ENCODE assay signal across 9 cellular contexts in the genomic region with DNA sequence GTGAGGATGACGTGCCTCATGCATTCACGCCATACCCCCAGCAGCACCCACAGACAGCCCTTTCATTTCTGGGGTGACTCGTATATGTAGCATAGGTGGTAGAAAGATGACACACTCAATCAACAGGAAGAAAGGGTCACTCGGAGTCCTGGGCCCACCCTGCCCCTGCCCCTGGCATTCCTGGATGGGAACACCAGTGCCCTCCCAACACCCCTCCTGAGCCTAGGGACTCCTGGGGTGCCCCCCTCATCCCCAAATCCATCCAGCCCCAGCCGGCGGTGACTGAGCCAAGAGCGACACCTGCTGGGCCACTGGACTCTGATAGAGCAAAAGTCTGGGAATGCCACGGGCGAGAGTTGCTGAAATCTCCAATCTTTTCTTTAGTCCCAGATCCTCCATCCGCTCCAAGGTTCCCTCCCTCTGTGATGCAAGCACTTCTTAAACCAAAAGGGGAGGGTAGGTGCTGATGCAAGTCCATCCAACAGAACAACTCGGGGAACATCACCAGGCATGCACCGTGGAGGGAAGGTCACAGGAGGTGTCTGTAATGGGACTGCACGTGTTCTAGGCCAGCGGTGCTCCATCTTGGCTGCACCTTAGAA. TPM values are rescaled to one million over a fixed set of nuclear protein-coding genes. Genes with fewer than 3 reads are reported as not detected.
DNase-seq lines count a peak whose midpoint lies in the region; ATAC-seq and TF ChIP-seq lines count a peak whose summit lies in the region.
"Had no signal": no experiment of that assay in that cellular context is flagged by ENCODE, and none has a peak within 500 bp of the region (broad histone marks: within the 10 kb centered on the region; RNA-seq: fewer than 3 reads in every experiment).

No MANE protein-coding gene starts in this region.

- DNase-seq in NCI-H2227 (lab: John Stamatoyannopoulos, UW; ENCODE audit: unreplicated experiment) = peak; percentile 2
- DNase-seq in NCI-H2227 treated with DMSO at 0.1 percent for 48 hours (lab: John Stamatoyannopoulos, UW) = no peak
- peak in 2 of 3 experiments; percentile 12 to 20 for DNase-seq in effector memory CD8-positive, alpha-beta T cell
- DNase-seq in lung (ENCODE audit: low spot score) = no peak
- DNase-seq in transverse colon = peak; percentile 24
- DNase-seq in NCI-H1092 (lab: John Stamatoyannopoulos, UW) = no peak

- H2AFZ ChIP-seq in SU-DHL-6 (ENCODE audit: low read depth, low read length, severe bottlenecking) = no peak overlapping the region

- no peak for TF ChIP-seq EP300 in transverse colon (IDR thresholded peaks at IDR 0.05; ENCODE audit: low read depth)

- no peaks in the 10 kb centered on the region for H3K9me3 Mint-ChIP-seq in effector memory CD8-positive, alpha-beta T cell

- no peak for TF ChIP-seq POLR2A in transverse colon (IDR thresholded peaks at IDR 0.05)

- H3K27ac Mint-ChIP-seq in effector memory CD8-positive, alpha-beta T cell = no peak overlapping the region

- no peak overlapping the region for H3K9ac ChIP-seq in SU-DHL-6 (ENCODE audit: low read length)
- H3K9ac ChIP-seq: BLaER1 treated with 17β-estradiol and CSF1 and Interleukin-3, amounts not matched to agents 10 nM and 100 nM had no signal

- in situ Hi-C loops in transverse colon (cut with MboI; ENCODE audit: low pct_ligation_motif_present in 1 of 4, low pct_unique_long_range_greater_than_20kb in 1 of 4, low sequenced_read_pairs in 3 of 4) = loop anchor here in 1 of 4 donors (25.0 kb wide), 1 partner anchor 172 kb away; no protein-coding TSS in a partner anchor

- H3K79me2 ChIP-seq in SU-DHL-6 (ENCODE audit: insufficient read depth, low read length) = no peaks in the 10 kb centered on the region

- TF ChIP-seq CTCF in SU-DHL-6 (IDR thresholded peaks at IDR 0.05; ENCODE audit: insufficient read depth, low read length, poor library complexity, severe bottlenecking) (peak; percentile 51), lung (IDR thresholded peaks at IDR 0.05; ENCODE audit: control extremely low read depth, extremely low read depth) (no peak), transverse colon (IDR thresholded peaks at IDR 0.05) (peak; percentile 32 to 47 (median 45))

- H3K27me3 Mint-ChIP-seq in effector memory CD8-positive, alpha-beta T cell = peaks cover 10 to 13% of the 10 kb centered on the region in 2 donors

- no peaks in the 10 kb centered on the region for H3K9me2 ChIP-seq in SU-DHL-6 (replicated peaks; ENCODE audit: insufficient read depth, low read length)

- intact Hi-C loops in transverse colon (cut with DNase I; ENCODE audit: low total_unique reads) = loop anchor here (5.0 kb wide), 1 partner anchor 177 kb away; no protein-coding TSS in a partner anchor

- 46 to 56% methylated on average over 14 of the region's 14 CpGs for whole genome bisulfite sequencing in lung, 2 donors
- 42 to 65% methylated on average over 4 to 14 of the region's 14 CpGs for WGBS in transverse colon (ENCODE audit: low coverage in 1 of 2), 2 donors

- no peak overlapping the region for H3K4me3 Mint-ChIP-seq in effector memory CD8-positive, alpha-beta T cell

- no peak overlapping the region for H3K27ac ChIP-seq in SU-DHL-6 (ENCODE audit: low read depth, low read length)
- no peak overlapping the region for H3K27ac ChIP-seq in lung (ENCODE audit: low read depth in 1 of 2, low read length in 1 of 2)
- H3K27ac ChIP-seq in transverse colon = no peak overlapping the region
- H3K27ac ChIP-seq: BLaER1 treated with 17β-estradiol and CSF1 and Interleukin-3, amounts not matched to agents 10 nM and 100 nM had no signal

- H3K9me3 ChIP-seq in SU-DHL-6 (ENCODE audit: insufficient read depth, low read length) (no peaks in the 10 kb centered on the region), lung (ENCODE audit: control insufficient read depth in 2 of 2, insufficient read depth in 1 of 2, low read length in 1 of 2) (no peaks in the 10 kb centered on the region), transverse colon (no peaks in the 10 kb centered on the region)
- H3K9me3 ChIP-seq: BLaER1 treated with 17β-estradiol and CSF1 and Interleukin-3, amounts not matched to agents 10 nM and 100 nM had no signal

- no peaks in the 10 kb centered on the region for H3F3A ChIP-seq in SU-DHL-6 (ENCODE audit: insufficient read depth)

- ATAC-seq in effector memory CD8-positive, alpha-beta T cell (replicated peaks) = no peak
- ATAC-seq in lung (ENCODE audit: insufficient read depth, low FRiP score) (peak; percentile 5), HG02623 (IDR thresholded peaks at IDR 0.05; ENCODE audit: unreplicated experiment) (no peak)

- H3K36me3 Mint-ChIP-seq in effector memory CD8-positive, alpha-beta T cell (ENCODE audit: insufficient read depth) = no peaks in the 10 kb centered on the region

- no peak overlapping the region for H3K4me3 ChIP-seq in SU-DHL-6 (ENCODE audit: insufficient read depth, low read length, poor library complexity, severe bottlenecking)
- H3K4me3 ChIP-seq in lung = no peak overlapping the region
- H3K4me3 ChIP-seq in transverse colon = no peak overlapping the region
- H3K4me3 ChIP-seq: BLaER1 treated with 17β-estradiol and CSF1 and Interleukin-3, amounts not matched to agents 10 nM and 100 nM had no signal

- H4K20me1 ChIP-seq in SU-DHL-6 (ENCODE audit: low read depth, low read length) = no peaks in the 10 kb centered on the region
- H4K20me1 ChIP-seq: BLaER1 treated with 17β-estradiol and CSF1 and Interleukin-3, amounts not matched to agents 10 nM and 100 nM had no signal

- H3K36me3 ChIP-seq in SU-DHL-6 (ENCODE audit: low read length) (no peaks in the 10 kb centered on the region), lung (ENCODE audit: control insufficient read depth in 2 of 2, insufficient read depth in 2 of 2, low read length in 2 of 2) (no peaks in the 10 kb centered on the region), transverse colon (no peaks in the 10 kb centered on the region)
- H3K36me3 ChIP-seq: BLaER1 treated with 17β-estradiol and CSF1 and Interleukin-3, amounts not matched to agents 10 nM and 100 nM had no signal

- H3K27me3 ChIP-seq in SU-DHL-6 (ENCODE audit: low read length) (no peaks in the 10 kb centered on the region), lung (ENCODE audit: control insufficient read depth, insufficient read depth) (no peaks in the 10 kb centered on the region), transverse colon (no peaks in the 10 kb centered on the region)
- H3K27me3 ChIP-seq: BLaER1 treated with 17β-estradiol and CSF1 and Interleukin-3, amounts not matched to agents 10 nM and 100 nM had no signal

- H3K4me1 Mint-ChIP-seq in effector memory CD8-positive, alpha-beta T cell (ENCODE audit: low read depth in 2 of 2) = peaks cover 0 to 4% of the 10 kb centered on the region in 2 donors

- H3K4me1 ChIP-seq in lung (ENCODE audit: control insufficient read depth in 2 of 2, insufficient read depth in 2 of 2, low read length in 2 of 2) (no peaks in the 10 kb centered on the region), transverse colon (no peaks in the 10 kb centered on the region)

- no peak overlapping the region for H3K4me2 ChIP-seq in SU-DHL-6 (ENCODE audit: low read depth, low read length, poor library complexity, severe bottlenecking)
- H3K4me2 ChIP-seq: BLaER1 treated with 17β-estradiol and CSF1 and Interleukin-3, amounts not matched to agents 10 nM and 100 nM had no signal

RNA-seq across cellular contexts. Expression of gene ACAN, which starts 31.1 kb away (rescaled TPM):
- total RNA-seq in lung = 1 to 10 TPM in 1 of 2 donors, under 1 TPM in 1; 0.92 to 5.2 TPM
- under 1 TPM; 0.50 to 0.79 TPM for polyA plus RNA-seq in lung
- total RNA-seq in transverse colon = under 1 TPM in 1 of 4 donors, not detected in 3; 0.14 TPM

Comparison
In these comparisons a context has a peak if more than half of its experiments do, and no peak if none do; other contexts are left out.
1. DNase-seq: peak in NCI-H2227 (single experiment), effector memory CD8-positive, alpha-beta T cell (2 of 3) and transverse colon (single experiment); none in NCI-H2227 treated with DMSO at 0.1 percent for 48 hours (single experiment), lung (single experiment) and NCI-H1092 (single experiment).